11 cellular contexts compared by ENCODE assay signal in genomic region chr5:40685191-40685590, GRCh38. TPM values are rescaled to one million over a fixed set of nuclear protein-coding genes. Genes with fewer than 3 reads are reported as not detected.
DNase-seq lines count a peak whose midpoint lies in the region; ATAC-seq and TF ChIP-seq lines count a peak whose summit lies in the region.
"Had no signal": no experiment of that assay in that cellular context is flagged by ENCODE, and none has a peak within 500 bp of the region (broad histone marks: within the 10 kb centered on the region; RNA-seq: fewer than 3 reads in every experiment).

No MANE protein-coding gene starts in this region.

- peaks cover 59% of the 10 kb centered on the region for H3K4me1 Mint-ChIP-seq in stimulated activated naive CD8-positive, alpha-beta T cell treated with anti-CD3 and anti-CD28 coated beads, Interleukin-15, Interleukin-2, amounts not matched to agents 100 ng/mL and 50 ng/mL, for 24 hours (ENCODE audit: low read depth)
- peaks cover 66% of the 10 kb centered on the region for H3K4me1 Mint-ChIP-seq in activated naive CD8-positive, alpha-beta T cell treated with anti-CD3 and anti-CD28 coated beads, Interleukin-2, amount 50 U/mL, for 24 hours
- peaks cover 90 to 99% of the 10 kb centered on the region in 2 donors for H3K4me1 Mint-ChIP-seq in natural killer cell

- H3K27ac Mint-ChIP-seq in stimulated activated naive CD8-positive, alpha-beta T cell treated with anti-CD3 and anti-CD28 coated beads, Interleukin-15, Interleukin-2, amounts not matched to agents 100 ng/mL and 50 ng/mL, for 24 hours: peak overlapping the region; percentile 66
- peak overlapping the region; percentile 98 for H3K27ac Mint-ChIP-seq in activated naive CD8-positive, alpha-beta T cell treated with anti-CD3 and anti-CD28 coated beads, Interleukin-2, amount 50 U/mL, for 24 hours
- H3K27ac Mint-ChIP-seq in natural killer cell: peak overlapping the region; percentile 91 to 95

- DNase-seq in stimulated activated naive CD8-positive, alpha-beta T cell treated with anti-CD3 and anti-CD28 coated beads, Interleukin-15, Interleukin-2, amounts not matched to agents 100 U/mL and 50 U/mL, for 24 hours: no peak
- no peak for DNase-seq in activated naive CD8-positive, alpha-beta T cell treated with anti-CD3 and anti-CD28 coated beads, Interleukin-2, amount 50 U/mL, for 24 hours
- DNase-seq in natural killer cell (no peak), SW480 (ENCODE audit: low spot score) (no peak), EL (no peak)
- DNase-seq in activated CD4-positive, CD25-positive, alpha-beta regulatory T cell (lab: John Stamatoyannopoulos, UW): no peak
- DNase-seq: activated CD8-positive, alpha-beta memory T cell treated with anti-CD3 and anti-CD28 coated beads for 24 hours; C1 segment of cervical spinal cord; left cardiac atrium had no signal

- no peaks in the 10 kb centered on the region for H3K27me3 Mint-ChIP-seq in stimulated activated naive CD8-positive, alpha-beta T cell treated with anti-CD3 and anti-CD28 coated beads, Interleukin-15, Interleukin-2, amounts not matched to agents 100 ng/mL and 50 ng/mL, for 24 hours
- H3K27me3 Mint-ChIP-seq in activated naive CD8-positive, alpha-beta T cell treated with anti-CD3 and anti-CD28 coated beads, Interleukin-2, amount 50 U/mL, for 24 hours: no peaks in the 10 kb centered on the region
- no peaks in the 10 kb centered on the region for H3K27me3 Mint-ChIP-seq in natural killer cell (ENCODE audit: low read depth in 2 of 2)

- H3K4me3 Mint-ChIP-seq in stimulated activated naive CD8-positive, alpha-beta T cell treated with anti-CD3 and anti-CD28 coated beads, Interleukin-15, Interleukin-2, amounts not matched to agents 100 ng/mL and 50 ng/mL, for 24 hours: peak overlapping the region; percentile 97
- peak overlapping the region; percentile 88 for H3K4me3 Mint-ChIP-seq in activated naive CD8-positive, alpha-beta T cell treated with anti-CD3 and anti-CD28 coated beads, Interleukin-2, amount 50 U/mL, for 24 hours
- peak overlapping the region; percentile 99 for H3K4me3 Mint-ChIP-seq in natural killer cell

- TF ChIP-seq CTCF in natural killer cell (IDR thresholded peaks at IDR 0.05): no peak

- H3K9me3 Mint-ChIP-seq in stimulated activated naive CD8-positive, alpha-beta T cell treated with anti-CD3 and anti-CD28 coated beads, Interleukin-15, Interleukin-2, amounts not matched to agents 100 ng/mL and 50 ng/mL, for 24 hours: no peaks in the 10 kb centered on the region
- H3K9me3 Mint-ChIP-seq in activated naive CD8-positive, alpha-beta T cell treated with anti-CD3 and anti-CD28 coated beads, Interleukin-2, amount 50 U/mL, for 24 hours: no peaks in the 10 kb centered on the region
- H3K9me3 Mint-ChIP-seq in natural killer cell: no peaks in the 10 kb centered on the region

- no peak for ATAC-seq in stimulated activated naive CD8-positive, alpha-beta T cell treated with anti-CD3 and anti-CD28 coated beads, Interleukin-15, Interleukin-2, amounts not matched to agents 100 U/mL and 50 U/mL, for 24 hours
- ATAC-seq in activated naive CD8-positive, alpha-beta T cell treated with anti-CD3 and anti-CD28 coated beads, Interleukin-2, amount 50 U/mL, for 24 hours: no peak
- no peak for ATAC-seq in natural killer cell
- ATAC-seq in GM21619 (IDR thresholded peaks at IDR 0.05; ENCODE audit: unreplicated experiment): no peak
- ATAC-seq: left cardiac atrium had no signal

- intact Hi-C loops in natural killer cell (cut with micrococcal nuclease): loop anchor here (5.0 to 10.0 kb wide), 3 partner anchors 150 to 348 kb away; partner anchors contain the start of gene RPL37

- peaks cover 86% of the 10 kb centered on the region for H3K36me3 Mint-ChIP-seq in stimulated activated naive CD8-positive, alpha-beta T cell treated with anti-CD3 and anti-CD28 coated beads, Interleukin-15, Interleukin-2, amounts not matched to agents 100 ng/mL and 50 ng/mL, for 24 hours (ENCODE audit: low read depth)
- peaks cover 82% of the 10 kb centered on the region for H3K36me3 Mint-ChIP-seq in activated naive CD8-positive, alpha-beta T cell treated with anti-CD3 and anti-CD28 coated beads, Interleukin-2, amount 50 U/mL, for 24 hours (ENCODE audit: low read depth)
- H3K36me3 Mint-ChIP-seq in natural killer cell: peaks cover 26% of the 10 kb centered on the region

RNA-seq across cellular contexts. Expression of gene PTGER4, which starts 5.5 kb away (rescaled TPM):
- 100 to 1,000 TPM; 112 to 126 (median 117) TPM for total RNA-seq in natural killer cell
